ENCODE assay signal across 8 cellular contexts in the genomic region with DNA sequence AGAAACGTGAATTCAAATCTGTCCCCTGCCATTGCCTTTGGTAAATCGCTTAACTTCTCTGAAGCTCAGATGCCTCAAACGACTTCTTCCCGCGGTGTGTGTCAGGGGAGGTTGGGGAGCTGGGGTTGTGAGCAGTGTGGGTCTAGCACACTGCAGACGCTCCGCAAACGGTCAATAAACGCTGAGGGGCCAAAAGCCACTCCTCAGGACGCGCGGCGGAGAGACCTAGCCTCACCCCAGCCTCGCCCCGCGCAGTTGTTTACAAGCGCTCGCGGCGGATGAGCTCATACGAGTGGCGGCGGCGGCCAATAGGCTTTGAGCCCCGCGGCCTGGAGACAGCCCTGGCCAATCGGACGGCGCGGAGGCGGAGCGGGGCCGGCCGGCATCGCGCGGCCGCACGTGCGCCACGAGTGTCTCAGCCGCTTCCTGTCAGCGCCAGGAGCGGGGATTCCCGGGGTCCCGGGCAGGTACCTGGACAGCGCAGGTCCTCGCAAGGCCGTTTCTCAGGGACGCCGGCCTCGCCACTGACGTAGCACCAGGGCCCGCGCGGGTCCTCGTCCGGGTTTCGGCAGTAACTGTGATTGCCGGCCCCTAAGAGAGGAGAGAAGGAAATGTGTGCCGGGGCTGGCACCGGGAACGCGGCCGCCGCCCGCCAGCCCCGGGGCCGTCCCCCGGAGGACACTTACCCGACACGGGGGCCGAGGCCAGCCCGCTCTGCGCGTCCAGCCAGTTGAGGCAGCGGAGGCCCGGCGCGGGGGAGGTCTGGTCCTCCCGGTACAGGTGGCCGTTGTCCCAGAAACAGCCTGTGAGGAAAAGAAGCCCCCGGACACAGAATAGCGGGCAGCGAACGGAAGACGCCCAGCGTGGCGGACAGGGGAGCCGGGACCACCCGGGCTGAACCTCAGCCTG. TPM values are rescaled to one million over a fixed set of nuclear protein-coding genes. Genes with fewer than 3 reads are reported as not detected.
DNase-seq lines count a peak whose midpoint lies in the region; ATAC-seq and TF ChIP-seq lines count a peak whose summit lies in the region.

No MANE protein-coding gene starts in this region.

- H3K27me3 ChIP-seq in colonic mucosa: no peaks in the 10 kb centered on the region

- intact Hi-C loops in activated CD4-positive, alpha-beta T cell treated with anti-CD3 and anti-CD28 coated beads, Interleukin-2, amount 10 ng/mL, durations not matched to agents 24 days and 14 days (cut with micrococcal nuclease): loop anchor here (1.0 to 5.0 kb wide), 9 partner anchors 11 to 1978 kb away; a partner anchor contains a TSS
- intact Hi-C loops in colonic mucosa (cut with DNase I): no loop called here

- H3K4me3 Mint-ChIP-seq in activated CD4-positive, alpha-beta T cell treated with anti-CD3 and anti-CD28 coated beads, Interleukin-2, amount 10 ng/mL, durations not matched to agents 24 days and 14 days: peak overlapping the region; percentile 99

- no peaks in the 10 kb centered on the region for H3K27me3 Mint-ChIP-seq in activated CD4-positive, alpha-beta T cell treated with anti-CD3 and anti-CD28 coated beads, Interleukin-2, amount 10 ng/mL, durations not matched to agents 24 days and 14 days

- DNase-seq in Ammon's horn (ENCODE audit: low spot score): peak; percentile 97
- peak; percentile 64 for DNase-seq in NCI-H524 treated with DMSO at 0.1 percent for 48 hours (lab: John Stamatoyannopoulos, UW)
- peak; percentile 99 for DNase-seq in activated CD4-positive, alpha-beta T cell treated with anti-CD3 and anti-CD28 coated beads, Interleukin-2, amount 10 ng/mL, durations not matched to agents 24 days and 14 days
- peak; percentile 97 for DNase-seq in colonic mucosa
- DNase-seq in left lobe of liver (ENCODE audit: low spot score): peak; percentile 92
- DNase-seq in stimulated activated CD4-positive, alpha-beta T cell treated with anti-CD3 and anti-CD28 coated beads, Interleukin-2, amount 100 ng/mL, for 4 hours (ENCODE audit: low read depth): peak; percentile 91

- no peaks in the 10 kb centered on the region for H3K9me3 ChIP-seq in colonic mucosa

- peak overlapping the region; percentile 98 for H3K27ac ChIP-seq in colonic mucosa

- H3K9me3 Mint-ChIP-seq in activated CD4-positive, alpha-beta T cell treated with anti-CD3 and anti-CD28 coated beads, Interleukin-2, amount 10 ng/mL, durations not matched to agents 24 days and 14 days: no peaks in the 10 kb centered on the region

- peak overlapping the region; percentile 96 to 99 for H3K9ac ChIP-seq in colonic mucosa (ENCODE audit: low read depth in 2 of 2, low read length in 2 of 2)

- ATAC-seq in HG03378 (IDR thresholded peaks at IDR 0.05; ENCODE audit: unreplicated experiment) (peak; percentile 68), left lobe of liver (peak; percentile 87)

- peak overlapping the region; percentile 100 for H3K27ac Mint-ChIP-seq in activated CD4-positive, alpha-beta T cell treated with anti-CD3 and anti-CD28 coated beads, Interleukin-2, amount 10 ng/mL, durations not matched to agents 24 days and 14 days

- no peaks in the 10 kb centered on the region for H3K36me3 ChIP-seq in colonic mucosa

- peak; percentile 65 for TF ChIP-seq POLR2A in GM19193 (IDR thresholded peaks at IDR 0.05; ENCODE audit: extremely low read depth, insufficient read depth, insufficient read length)

- no peak for TF ChIP-seq CTCF in colonic mucosa (IDR thresholded peaks at IDR 0.05)

- peaks cover 64% of the 10 kb centered on the region for H3K4me1 Mint-ChIP-seq in activated CD4-positive, alpha-beta T cell treated with anti-CD3 and anti-CD28 coated beads, Interleukin-2, amount 10 ng/mL, durations not matched to agents 24 days and 14 days

- no peaks in the 10 kb centered on the region for H3K4me1 ChIP-seq in colonic mucosa

- peaks cover 24% of the 10 kb centered on the region for H3K36me3 Mint-ChIP-seq in activated CD4-positive, alpha-beta T cell treated with anti-CD3 and anti-CD28 coated beads, Interleukin-2, amount 10 ng/mL, durations not matched to agents 24 days and 14 days (ENCODE audit: low read depth)

- H3K4me3 ChIP-seq in colonic mucosa: peak overlapping the region; percentile 75

RNA-seq across cellular contexts. Expression of a gene that starts 1.5 kb away (rescaled TPM):
- 12.4 TPM in 2 replicates for total RNA-seq in activated CD4-positive, alpha-beta T cell treated with anti-CD3 and anti-CD28 coated beads, Interleukin-2, amount 10 ng/mL, durations not matched to agents 24 days and 14 days
- 10 to 100 TPM in 1 of 2 donors, 1 to 10 TPM in 1; 8.4 to 15.1 TPM for total RNA-seq in colonic mucosa
- total RNA-seq in left lobe of liver: 3.2 TPM

RNA-seq across cellular contexts. Expression of a gene that starts 55.4 kb away (rescaled TPM):
- 33.8 and 34.7 TPM in 2 replicates for total RNA-seq in activated CD4-positive, alpha-beta T cell treated with anti-CD3 and anti-CD28 coated beads, Interleukin-2, amount 10 ng/mL, durations not matched to agents 24 days and 14 days
- total RNA-seq in colonic mucosa: 10 to 100 TPM; 13.8 to 17.9 TPM
- 21.2 TPM for total RNA-seq in left lobe of liver

Comparison
In these comparisons a context has a peak if more than half of its experiments do, and no peak if none do; other contexts are left out.
1. Peak in every context shown above with its lines: DNase-seq, ATAC-seq, H3K4me3 ChIP-seq and H3K27ac ChIP-seq.